Comparison of ENCODE assay signal across 8 cellular contexts in genomic region chr15:77002954-77003912, GRCh38. TPM values are rescaled to one million over a fixed set of nuclear protein-coding genes. Genes with fewer than 3 reads are reported as not detected.
DNase-seq lines count a peak whose midpoint lies in the region; ATAC-seq and TF ChIP-seq lines count a peak whose summit lies in the region.

No MANE protein-coding gene starts in this region.

- no peaks in the 10 kb centered on the region for H3K36me3 ChIP-seq in gastroesophageal sphincter

- no peaks in the 10 kb centered on the region for H3K4me1 ChIP-seq in gastroesophageal sphincter

- H3K9me3 ChIP-seq in gastroesophageal sphincter, result no peaks in the 10 kb centered on the region

- DNase-seq in activated B cell treated with CpG ODN at 0.5 μM for 24 hours (no peak), DMS 273 (lab: John Stamatoyannopoulos, UW; ENCODE audit: unreplicated experiment) (no peak), HPDE6-E6E7 (ENCODE audit: extremely low spot score) (no peak), NCI-H446 treated with DMSO at 0.1 percent for 48 hours (lab: John Stamatoyannopoulos, UW) (no peak)
- DNase-seq in stimulated activated CD4-positive, alpha-beta T cell treated with anti-CD3 and anti-CD28 coated beads, TNF-alpha, amount 100 ng/mL, for 4 hours (ENCODE audit: low read depth in 3 of 3), result peak in 2 of 3 experiments; percentile 46 to 60

- ATAC-seq in GM18517 (IDR thresholded peaks at IDR 0.05; ENCODE audit: unreplicated experiment), result peak; percentile 72
- ATAC-seq in HG03066 (IDR thresholded peaks at IDR 0.05; ENCODE audit: low read depth, unreplicated experiment), result peak; percentile 78
- peak; percentile 89 for ATAC-seq in activated B cell treated with CpG ODN at 0.5 μM for 24 hours (ENCODE audit: low read depth)
- ATAC-seq in gastroesophageal sphincter, result peak; percentile 57

- no peaks in the 10 kb centered on the region for H3K27me3 Mint-ChIP-seq in activated B cell treated with CpG ODN at 0.5 μM for 24 hours

- no peak overlapping the region for H3K4me3 ChIP-seq in gastroesophageal sphincter

- intact Hi-C loops in activated B cell treated with CpG ODN at 0.5 μM for 24 hours (cut with micrococcal nuclease), result loop anchor here (1.0 to 2.0 kb wide), 2 partner anchors 8 to 14 kb away; no protein-coding TSS in a partner anchor

- H3K27ac ChIP-seq in gastroesophageal sphincter, result peak overlapping the region in 3 of 4 donors; percentile 19 to 47 (median 37)

- peak overlapping the region; percentile 81 for H3K27ac Mint-ChIP-seq in activated B cell treated with CpG ODN at 0.5 μM for 24 hours

- H3K4me3 Mint-ChIP-seq in activated B cell treated with CpG ODN at 0.5 μM for 24 hours, result peak overlapping the region; percentile 73

- H3K36me3 Mint-ChIP-seq in activated B cell treated with CpG ODN at 0.5 μM for 24 hours (ENCODE audit: low read depth), result peaks cover 21% of the 10 kb centered on the region

- H3K27me3 ChIP-seq in gastroesophageal sphincter, result no peaks in the 10 kb centered on the region

- CTCF ChIA-PET in activated B cell treated with CpG ODN at 0.5 μM for 24 hours (lab: Charles Lee), result interaction anchor here (0.8 kb wide), 1 partner anchor 540 kb away, joined by 3 read pairs; no protein-coding TSS in a partner anchor

- TF ChIP-seq POLR2A in gastroesophageal sphincter (IDR thresholded peaks at IDR 0.05), result no peak

- no peak for TF ChIP-seq CTCF in activated B cell treated with CpG ODN at 0.5 μM for 24 hours (IDR thresholded peaks at IDR 0.05)
- TF ChIP-seq CTCF in gastroesophageal sphincter (IDR thresholded peaks at IDR 0.05), result no peak

- 73 to 78% methylated on average over 4 to 10 of the region's 16 CpGs for WGBS in gastroesophageal sphincter (ENCODE audit: low coverage in 1 of 2), 2 donors

- no peaks in the 10 kb centered on the region for H3K9me3 Mint-ChIP-seq in activated B cell treated with CpG ODN at 0.5 μM for 24 hours

- TF ChIP-seq EP300 in gastroesophageal sphincter (IDR thresholded peaks at IDR 0.05), result no peak

- peaks cover 53% of the 10 kb centered on the region for H3K4me1 Mint-ChIP-seq in activated B cell treated with CpG ODN at 0.5 μM for 24 hours

- POLR2A ChIA-PET in activated B cell treated with CpG ODN at 0.5 μM for 24 hours (lab: Charles Lee), result interaction anchor here (0.8 to 2.9 kb wide), 3 partner anchors 8 to 12 kb away, joined by 3 to 10 read pairs (median 4); partner anchors contain the start of gene PSTPIP1

RNA-seq across cellular contexts. Expression of gene PSTPIP1, which starts 8.3 kb away (rescaled TPM):
- total RNA-seq in activated B cell treated with CpG ODN at 0.5 μM for 24 hours (33.7 and 42.7 TPM in 2 replicates), gastroesophageal sphincter (10 to 100 TPM in 2 of 4 donors, 1 to 10 TPM in 2; 7.1 to 18.2 (median 9.0) TPM)

Comparison
In these comparisons a context has a peak if more than half of its experiments do, and no peak if none do; other contexts are left out.
1. DNase-seq: peak in stimulated activated CD4-positive, alpha-beta T cell treated with anti-CD3 and anti-CD28 coated beads, TNF-alpha, amount 100 ng/mL, for 4 hours (2 of 3); none in activated B cell treated with CpG ODN at 0.5 μM for 24 hours (single experiment), DMS 273 (single experiment), HPDE6-E6E7 (single experiment) and NCI-H446 treated with DMSO at 0.1 percent for 48 hours (single experiment).
2. Peak in every context shown above with its lines, with median percentiles within 50 percentile points of each other: ATAC-seq.